In the genomic region with DNA sequence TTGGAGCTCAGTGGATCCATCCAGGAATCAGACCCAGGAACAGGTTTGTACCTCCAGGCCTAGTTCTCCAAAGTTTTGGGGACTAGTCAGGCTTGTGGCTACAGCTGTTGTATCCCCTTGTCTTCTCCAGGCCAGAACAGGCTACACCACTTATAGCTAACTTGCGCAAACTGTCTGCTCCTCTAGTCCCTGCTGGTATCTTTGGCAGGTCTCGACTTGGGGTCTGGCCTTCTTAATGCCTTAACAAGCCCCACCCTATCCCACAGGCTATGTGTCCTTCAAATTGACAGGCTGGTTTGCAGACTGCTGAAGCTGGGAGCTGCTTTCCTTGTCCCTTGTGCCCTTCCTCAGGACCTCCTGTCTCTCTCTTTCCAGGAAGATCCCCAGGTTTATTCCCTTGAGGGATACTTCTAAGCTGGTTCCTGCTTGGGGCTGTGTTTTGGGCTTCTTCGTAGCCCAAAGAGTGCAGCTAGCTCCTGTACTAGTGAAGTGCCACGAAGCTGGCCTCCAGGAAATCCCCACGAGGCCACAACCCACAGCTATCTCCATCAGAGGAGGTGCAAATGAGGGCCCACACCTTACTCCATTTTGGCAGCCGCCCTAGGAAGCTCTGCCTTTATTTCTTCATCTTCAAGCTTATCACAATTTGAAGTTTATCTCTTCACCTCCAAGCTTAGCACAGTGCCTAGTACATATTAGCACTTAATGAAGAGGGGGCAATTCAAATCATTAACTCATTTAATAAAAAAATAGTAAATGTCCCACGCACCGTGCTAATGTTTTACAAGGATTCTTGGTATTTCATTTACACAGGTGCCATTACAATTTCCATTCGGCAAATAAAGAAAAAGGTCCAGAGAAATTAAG, we compare ENCODE assay signal across 8 cellular contexts. TPM values are rescaled to one million over a fixed set of nuclear protein-coding genes. Genes with fewer than 3 reads are reported as not detected.
DNase-seq lines count a peak whose midpoint lies in the region; ATAC-seq and TF ChIP-seq lines count a peak whose summit lies in the region.

No MANE protein-coding gene starts in this region.

- H2BK15ac ChIP-seq in mesenchymal stem cell (ENCODE audit: low read depth, poor library complexity, severe bottlenecking), result no peak overlapping the region

- H3K9me3 ChIP-seq in A673 (ENCODE audit: low read depth, low read length, poor library complexity, severe bottlenecking), result no peaks in the 10 kb centered on the region
- no peaks in the 10 kb centered on the region for H3K9me3 ChIP-seq in ascending aorta
- no peaks in the 10 kb centered on the region for H3K9me3 ChIP-seq in mesenchymal stem cell (ENCODE audit: control insufficient read depth, low read length)
- H3K9me3 ChIP-seq in thyroid gland, result no peaks in the 10 kb centered on the region

- no peak overlapping the region for H3K14ac ChIP-seq in mesenchymal stem cell (ENCODE audit: low read length in 2 of 2)

- H3K27ac ChIP-seq in A673 (ENCODE audit: low read depth, low read length, poor library complexity, severe bottlenecking) (no peak overlapping the region), KMS-11 (peak overlapping the region; percentile 19; the same call in 1 of the 2 replicates), ascending aorta (peak overlapping the region; percentile 63 to 79), mesenchymal stem cell (ENCODE audit: low read length, poor library complexity, severe bottlenecking) (no peak overlapping the region), thyroid gland (peak overlapping the region in 2 of 3 donors; percentile 40 to 83)

- POLR2A ChIA-PET in A673 (lab: Charles Lee; ENCODE audit: low non-redundant PET), result no interaction called here

- no peaks in the 10 kb centered on the region for H3K79me2 ChIP-seq in KMS-11 (ENCODE audit: insufficient read depth, low read depth)

- H4K91ac ChIP-seq in mesenchymal stem cell (ENCODE audit: low read length), result no peak overlapping the region

- H3K4me2 ChIP-seq in KMS-11 (peak overlapping the region; percentile 87), mesenchymal stem cell (ENCODE audit: low read length, poor library complexity, severe bottlenecking) (peak overlapping the region; percentile 73)

- no peak overlapping the region for H2BK120ac ChIP-seq in mesenchymal stem cell (ENCODE audit: low read depth, low read length)

- TF ChIP-seq CTCF in A673 (conservative IDR thresholded peaks at IDR 0.05; ENCODE audit: low read depth, low read length) (no peak), KMS-11 (conservative IDR thresholded peaks at IDR 0.05; ENCODE audit: low read depth, low read length) (no peak), ascending aorta (IDR thresholded peaks at IDR 0.05) (no peak), thyroid gland (IDR thresholded peaks at IDR 0.05) (no peak)

- BruUV-seq in A673 (replicated peaks; lab: Mats Ljungman, UMichigan), result TSS peak; percentile 71

- intact Hi-C loops in A673 (cut with micrococcal nuclease; ENCODE audit: unreplicated experiment), result no loop called here
- intact Hi-C loops in ascending aorta (cut with DNase I), result loop anchor here (5.0 to 10.0 kb wide), 2 partner anchors 205 to 462 kb away; partner anchors contain the start of genes ARMH1 and TMEM53
- intact Hi-C loops in thyroid gland (cut with DNase I), result loop anchor here (10.0 kb wide), 2 partner anchors 102 to 382 kb away; no protein-coding TSS in a partner anchor

- H4K8ac ChIP-seq in mesenchymal stem cell (ENCODE audit: low read length), result peak overlapping the region; percentile 73

- 68% methylated on average over 8 of the region's 9 CpGs for whole genome bisulfite sequencing in mesenchymal stem cell
- WGBS in thyroid gland, 2 donors, result 47 to 51% methylated on average over 9 of the region's 9 CpGs

- H3K23ac ChIP-seq in mesenchymal stem cell (ENCODE audit: low read length in 2 of 2), result no peak overlapping the region

- H3K18ac ChIP-seq in mesenchymal stem cell (ENCODE audit: low read depth in 1 of 2, low read length in 2 of 2), result no peak overlapping the region

- H3K4ac ChIP-seq in mesenchymal stem cell (ENCODE audit: low read depth in 1 of 2, low read length in 2 of 2), result peak overlapping the region in 1 of 2 experiments; percentile 54

- H3K27me3 ChIP-seq in A673 (replicated peaks; ENCODE audit: insufficient read depth, low read depth, low read length, poor library complexity), result no peaks in the 10 kb centered on the region
- H3K27me3 ChIP-seq in KMS-11 (ENCODE audit: insufficient read depth, low read depth), result no peaks in the 10 kb centered on the region
- H3K27me3 ChIP-seq in ascending aorta, result no peaks in the 10 kb centered on the region
- H3K27me3 ChIP-seq in mesenchymal stem cell (ENCODE audit: control insufficient read depth in 1 of 2, insufficient read depth in 1 of 2, low read length in 2 of 2), result no peaks in the 10 kb centered on the region
- H3K27me3 ChIP-seq in thyroid gland, result no peaks in the 10 kb centered on the region

- H3K9ac ChIP-seq in KMS-11 (peak overlapping the region; percentile 48; the same call in 1 of the 2 replicates), mesenchymal stem cell (ENCODE audit: low read length) (peak overlapping the region; percentile 93)

- DNase-seq in A673 (ENCODE audit: low spot score) (no peak), ascending aorta (ENCODE audit: low spot score in 2 of 2) (no peak), mesenchymal stem cell (no peak), thyroid gland (no peak), NCI-H226 (no peak), NCI-H1048 (lab: John Stamatoyannopoulos, UW) (no peak)

- H2BK5ac ChIP-seq in mesenchymal stem cell (ENCODE audit: low read depth, low read length, poor library complexity, severe bottlenecking), result no peak overlapping the region

- CTCF ChIA-PET in A673 (lab: Charles Lee), result interaction anchor here (0.6 kb wide), 1 partner anchor 1145 kb away, joined by 4 read pairs; no protein-coding TSS in a partner anchor

- H3K4me1 ChIP-seq in A673 (ENCODE audit: insufficient read depth, low read length, poor library complexity, severe bottlenecking) (peaks cover 6% of the 10 kb centered on the region), KMS-11 (ENCODE audit: low read depth, poor library complexity, severe bottlenecking) (peaks cover 30% of the 10 kb centered on the region), ascending aorta (peaks cover 2 to 7% of the 10 kb centered on the region in 2 donors), mesenchymal stem cell (ENCODE audit: control insufficient read depth, insufficient read depth, low read depth, low read length) (peaks cover 14% of the 10 kb centered on the region), thyroid gland (peaks cover 11 to 14% of the 10 kb centered on the region in 2 donors)

- H2BK12ac ChIP-seq in mesenchymal stem cell (ENCODE audit: low read length in 2 of 2), result peak overlapping the region in 1 of 2 experiments; percentile 42

- ATAC-seq in HG02970 (IDR thresholded peaks at IDR 0.05; ENCODE audit: low FRiP score, unreplicated experiment), result no peak

- peaks cover 25% of the 10 kb centered on the region for H3K79me1 ChIP-seq in mesenchymal stem cell (replicated peaks; ENCODE audit: low read length, poor library complexity, severe bottlenecking)

- peak overlapping the region; percentile 84 for H2AFZ ChIP-seq in KMS-11 (ENCODE audit: low read depth)
- peak overlapping the region; percentile 16 for H2AFZ ChIP-seq in mesenchymal stem cell (ENCODE audit: low read depth, low read length)

- H2AK5ac ChIP-seq in mesenchymal stem cell (ENCODE audit: low read length, severe bottlenecking), result no peak overlapping the region

- no peaks in the 10 kb centered on the region for H4K20me1 ChIP-seq in KMS-11 (ENCODE audit: insufficient read depth)

- TF ChIP-seq POLR2A in thyroid gland (IDR thresholded peaks at IDR 0.05), result no peak

- H3K4me3 ChIP-seq in A673 (ENCODE audit: low read depth, low read length, poor library complexity, severe bottlenecking) (peak overlapping the region; percentile 73), KMS-11 (IDR thresholded peaks at IDR 0.05; ENCODE audit: insufficient read depth, low read depth, low read length) (no peak overlapping the region), ascending aorta (peak overlapping the region; percentile 72 to 91), mesenchymal stem cell (ENCODE audit: insufficient read depth in 1 of 2, low read depth in 1 of 2, low read length in 2 of 2) (peak overlapping the region in 1 of 2 experiments; percentile 99), thyroid gland (replicated peaks in 1 of 3) (peak overlapping the region in 2 of 3 donors; percentile 57 to 86)

- H3K36me3 ChIP-seq in A673 (ENCODE audit: insufficient read depth, low read length, poor library complexity, severe bottlenecking), result peaks cover 18% of the 10 kb centered on the region
- no peaks in the 10 kb centered on the region for H3K36me3 ChIP-seq in KMS-11 (ENCODE audit: insufficient read depth)
- peaks cover 4 to 22% of the 10 kb centered on the region in 2 donors for H3K36me3 ChIP-seq in ascending aorta
- peaks cover 17 to 29% of the 10 kb centered on the region in 2 experiments for H3K36me3 ChIP-seq in mesenchymal stem cell (ENCODE audit: control insufficient read depth in 1 of 2, insufficient read depth in 2 of 2, low read depth in 1 of 2, low read length in 2 of 2)
- no peaks in the 10 kb centered on the region for H3K36me3 ChIP-seq in thyroid gland

RNA-seq across cellular contexts. Expression of gene DMAP1, which starts 0.7 kb away (rescaled TPM):
- total RNA-seq in A673 (2021), result 37.3 and 41.0 TPM in 2 replicates
- 42.7 TPM for total RNA-seq in ascending aorta
- 18.5 TPM for polyA plus RNA-seq in mesenchymal stem cell (2013, experiment 1 of 2)
- polyA plus RNA-seq in mesenchymal stem cell (2013, experiment 2 of 2), result 18.4 TPM
- total RNA-seq in thyroid gland, result 10 to 100 TPM; 43.9 to 68.8 (median 48.3) TPM

Comparison
In these comparisons a context has a peak if more than half of its experiments do, and no peak if none do; other contexts are left out.
1. H3K27ac ChIP-seq: peak in KMS-11 (single experiment), ascending aorta (2 of 2) and thyroid gland (2 of 3); none in A673 (single experiment) and mesenchymal stem cell (single experiment).